26 cellular contexts compared by ENCODE assay signal in genomic region chr17:45003877-45004276, GRCh38. TPM values are rescaled to one million over a fixed set of nuclear protein-coding genes. Genes with fewer than 3 reads are reported as not detected.
"Had no signal": no experiment of that assay in that cellular context is flagged by ENCODE, and none has a peak within 500 bp of the region (broad histone marks: within the 10 kb centered on the region; RNA-seq: fewer than 3 reads in every experiment).

No MANE protein-coding gene starts in this region.

- DNase-seq: activated gamma-delta T cell treated with Interleukin-2 at 50 U/mL for 16 hours; activated T-cell treated with anti-CD3 and anti-CD28 coated beads, Interleukin-2, amount 50 U/mL, for 1 hour; dorsolateral prefrontal cortex; effector memory CD8-positive, alpha-beta T cell; gastrocnemius medialis; head of caudate nucleus; hypothalamus; kidney; naive thymus-derived CD4-positive, alpha-beta T cell; sigmoid colon; stimulated activated CD4-positive, alpha-beta T cell treated with anti-CD3 and anti-CD28 coated beads, Interleukin-15, amount 100 ng/mL, for 24 hours; stimulated activated naive B cell treated with anti-CD40 and anti-IgM and Interleukin-4, amounts not matched to agents 10 μg/mL and 1 μg/mL and 100 μg/mL, for 72 hours; T-helper 1 cell; testis; trophoblast cell; uterus had no signal

- H3K9me3 Mint-ChIP-seq: activated naive CD4-positive, alpha-beta T cell treated with anti-CD3 and anti-CD28 coated beads, Interleukin-2, amount 50 U/mL, for 24 hours; effector memory CD8-positive, alpha-beta T cell had no signal

- H3K9me3 ChIP-seq: ascending aorta, gastrocnemius medialis, neutrophil, sigmoid colon, testis, uterus had no signal

- H3K27me3 ChIP-seq: ascending aorta, dorsolateral prefrontal cortex, esophagus muscularis mucosa, gastrocnemius medialis, sigmoid colon, testis, uterus had no signal

- H3K4me1 ChIP-seq: ascending aorta, gastrocnemius medialis, parathyroid adenoma, sigmoid colon, testis, uterus had no signal

- H3K9ac ChIP-seq: parathyroid adenoma had no signal

- H3K79me2 ChIP-seq: parathyroid adenoma had no signal

- ATAC-seq: effector memory CD8-positive, alpha-beta T cell; gastrocnemius medialis; left lobe of liver; naive thymus-derived CD4-positive, alpha-beta T cell; stimulated activated naive B cell treated with anti-CD40 and anti-IgM and Interleukin-4, amounts not matched to agents 10 μg/mL and 1 μg/mL and 100 μg/mL, for 72 hours had no signal

- H3K36me3 ChIP-seq: ascending aorta, esophagus muscularis mucosa, gastrocnemius medialis, neutrophil, sigmoid colon, uterus had no signal

- H3K27ac ChIP-seq: ascending aorta, dorsolateral prefrontal cortex, esophagus muscularis mucosa, gastrocnemius medialis, neutrophil, parathyroid adenoma, sigmoid colon, testis, uterus had no signal

- H3K27ac Mint-ChIP-seq: activated naive CD4-positive, alpha-beta T cell treated with anti-CD3 and anti-CD28 coated beads, Interleukin-2, amount 50 U/mL, for 24 hours; effector memory CD8-positive, alpha-beta T cell; stimulated activated naive B cell treated with anti-CD40 and anti-IgM and Interleukin-4, amounts not matched to agents 10 μg/mL and 1 μg/mL and 100 μg/mL, for 72 hours had no signal

- H3K4me3 ChIP-seq: ascending aorta, dorsolateral prefrontal cortex, esophagus muscularis mucosa, gastrocnemius medialis, lung, sigmoid colon, smooth muscle cell, testis, uterus had no signal

- H3K4me2 ChIP-seq: smooth muscle cell had no signal

- H2AFZ ChIP-seq: parathyroid adenoma had no signal

- H3K36me3 Mint-ChIP-seq: activated naive CD4-positive, alpha-beta T cell treated with anti-CD3 and anti-CD28 coated beads, Interleukin-2, amount 50 U/mL, for 24 hours had no signal

- FAIRE-seq: colon, kidney, TTC549 had no signal

RNA-seq across cellular contexts. Expression of gene C1QL1, which starts 35.8 kb away (rescaled TPM):
- total RNA-seq: ascending aorta, gastrocnemius medialis, smooth muscle cell had no signal
- polyA plus RNA-seq: naive thymus-derived CD4-positive, alpha-beta T cell had no signal

RNA-seq across cellular contexts. Expression of gene KIF18B, which starts 56.3 kb away (rescaled TPM):
- total RNA-seq: ascending aorta had no signal
- polyA plus RNA-seq: naive thymus-derived CD4-positive, alpha-beta T cell had no signal
